Comparison of ENCODE assay signal across 13 cellular contexts in the genomic region with DNA sequence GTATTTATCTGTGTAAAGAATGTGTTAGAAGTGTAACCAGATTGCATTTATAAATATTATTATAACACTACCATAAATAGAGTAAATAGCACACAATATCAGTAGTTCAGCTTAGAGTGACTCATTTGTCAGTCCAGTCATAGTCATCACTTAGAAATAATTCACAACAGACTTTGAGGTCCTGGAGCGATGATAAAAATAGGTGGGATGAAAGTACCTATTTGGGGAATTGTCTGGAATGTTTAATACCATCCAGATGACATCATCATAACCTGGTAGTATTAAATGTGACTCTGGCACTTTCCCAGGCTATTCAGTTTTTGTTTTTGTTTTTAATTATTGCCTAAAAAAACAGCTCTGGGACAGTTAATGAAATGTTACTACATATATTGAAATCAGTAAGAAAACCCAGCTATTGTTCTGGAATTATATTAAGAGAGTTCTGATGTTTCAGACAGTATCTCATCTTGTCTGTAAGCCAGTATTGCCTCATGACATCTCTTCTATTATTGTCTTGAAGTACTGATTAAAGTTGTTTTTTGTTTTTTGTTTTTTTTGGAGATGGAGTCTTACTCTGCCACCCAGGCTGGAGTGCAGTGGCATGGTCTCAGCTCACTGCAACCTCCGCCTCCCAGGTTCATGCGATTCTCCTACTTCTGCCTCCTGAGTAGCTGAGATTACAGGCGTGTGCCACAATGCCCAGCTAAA.
DNase-seq lines count a peak whose midpoint lies in the region; ATAC-seq, FAIRE-seq and TF ChIP-seq lines count a peak whose summit lies in the region.
"Had no signal": no experiment of that assay in that cellular context is flagged by ENCODE, and none has a peak within 500 bp of the region (broad histone marks: within the 10 kb centered on the region; RNA-seq: fewer than 3 reads in every experiment).

No MANE protein-coding gene starts in this region.

- H3K27me3 ChIP-seq in heart left ventricle (no peaks in the 10 kb centered on the region), astrocyte (ENCODE audit: insufficient read depth, low read length) (no peaks in the 10 kb centered on the region), left ventricle myocardium inferior (ENCODE audit: low read depth) (no peaks in the 10 kb centered on the region), suprapubic skin (no peaks in the 10 kb centered on the region)

- H3K36me3 Mint-ChIP-seq in astrocyte (ENCODE audit: low read depth, unreplicated experiment): peaks cover 8% of the 10 kb centered on the region
- H3K36me3 Mint-ChIP-seq: WTC11 had no signal

- H3K36me3 ChIP-seq in heart left ventricle: peaks cover 0 to 31% (median 15%) of the 10 kb centered on the region in 9 donors
- H3K36me3 ChIP-seq in astrocyte (ENCODE audit: insufficient read depth, low read length): peaks cover 6% of the 10 kb centered on the region
- peaks cover 21% of the 10 kb centered on the region for H3K36me3 ChIP-seq in left ventricle myocardium inferior
- H3K36me3 ChIP-seq in suprapubic skin: peaks cover 15% of the 10 kb centered on the region

- no peaks in the 10 kb centered on the region for H3K27me3 Mint-ChIP-seq in astrocyte (ENCODE audit: low read depth, unreplicated experiment)
- H3K27me3 Mint-ChIP-seq: activated naive CD8-positive, alpha-beta T cell treated with anti-CD3 and anti-CD28 coated beads for 36 hours had no signal

- H3K4me1 Mint-ChIP-seq in astrocyte (ENCODE audit: low read depth, unreplicated experiment): peaks cover 24% of the 10 kb centered on the region
- H3K4me1 Mint-ChIP-seq: WTC11 had no signal

- TF ChIP-seq EP300 in suprapubic skin (IDR thresholded peaks at IDR 0.05): no peak

- no peaks in the 10 kb centered on the region for H4K20me1 ChIP-seq in astrocyte (ENCODE audit: insufficient read depth, low read length)

- H3K27ac Mint-ChIP-seq in astrocyte (ENCODE audit: unreplicated experiment): peak overlapping the region; percentile 53
- H3K27ac Mint-ChIP-seq: activated naive CD8-positive, alpha-beta T cell treated with anti-CD3 and anti-CD28 coated beads for 36 hours; WTC11 had no signal

- no peak overlapping the region for H2AFZ ChIP-seq in astrocyte (ENCODE audit: low read depth, low read length)

- H3K9me3 Mint-ChIP-seq in astrocyte (ENCODE audit: unreplicated experiment): no peaks in the 10 kb centered on the region
- H3K9me3 Mint-ChIP-seq: activated naive CD8-positive, alpha-beta T cell treated with anti-CD3 and anti-CD28 coated beads for 36 hours had no signal

- intact Hi-C loops in heart left ventricle (cut with DNase I) (loop anchor here in 2 of 10 donors (5.0 to 10.0 kb wide), 2 partner anchors 35 to 52 kb away; no protein-coding TSS in a partner anchor), Right ventricle myocardium inferior (cut with DNase I) (loop anchor here (5.0 kb wide), 1 partner anchor 35 kb away; no protein-coding TSS in a partner anchor), left ventricle myocardium inferior (cut with micrococcal nuclease) (no loop called here)

- peak overlapping the region; percentile 43 for H3K4me2 ChIP-seq in astrocyte (ENCODE audit: low read length)

- H3K4me3 ChIP-seq in heart left ventricle (no peak overlapping the region), astrocyte (ENCODE audit: insufficient read depth, low read depth, low read length) (no peak overlapping the region), left ventricle myocardium inferior (no peak overlapping the region), suprapubic skin (no peak overlapping the region)
- H3K4me3 ChIP-seq: lower lobe of right lung had no signal

- DNase-seq in heart left ventricle: no peak
- no peak for DNase-seq in Right ventricle myocardium inferior (ENCODE audit: missing footprints)
- DNase-seq in astrocyte (ENCODE audit: low read depth): peak; percentile 47
- no peak for DNase-seq in left ventricle myocardium inferior
- no peak for DNase-seq in suprapubic skin (ENCODE audit: low spot score in 2 of 2)
- DNase-seq in central memory CD4-positive, alpha-beta T cell: no peak
- no peak for DNase-seq in C1 segment of cervical spinal cord (lab: John Stamatoyannopoulos, UW)
- DNase-seq in SHP77 treated with DMSO at 0.1 percent for 48 hours (lab: John Stamatoyannopoulos, UW): no peak
- DNase-seq: activated naive CD8-positive, alpha-beta T cell treated with anti-CD3 and anti-CD28 coated beads for 36 hours; lower lobe of right lung; NCI-H146 had no signal

- TF ChIP-seq CTCF in heart left ventricle (IDR thresholded peaks at IDR 0.05): no peak
- TF ChIP-seq CTCF in astrocyte (IDR thresholded peaks at IDR 0.05; ENCODE audit: insufficient read depth, low read depth, low read length): no peak
- TF ChIP-seq CTCF in left ventricle myocardium inferior (IDR thresholded peaks at IDR 0.05; ENCODE audit: borderline replicate concordance): no peak
- no peak for TF ChIP-seq CTCF in suprapubic skin (IDR thresholded peaks at IDR 0.05)

- 70 to 80% (median 77%) methylated on average over 4 of the region's 4 CpGs for WGBS in heart left ventricle, 4 donors
- 80% methylated on average over 4 of the region's 4 CpGs for WGBS in suprapubic skin

- no peak overlapping the region for H3K4me3 Mint-ChIP-seq in astrocyte (ENCODE audit: unreplicated experiment)
- H3K4me3 Mint-ChIP-seq: activated naive CD8-positive, alpha-beta T cell treated with anti-CD3 and anti-CD28 coated beads for 36 hours; WTC11 had no signal

- TF ChIP-seq POLR2A in heart left ventricle (IDR thresholded peaks at IDR 0.05) (no peak), suprapubic skin (IDR thresholded peaks at IDR 0.05) (no peak)

- peak; percentile 47 to 83 (median 72) for ATAC-seq in heart left ventricle
- ATAC-seq in Right ventricle myocardium inferior: no peak
- ATAC-seq: WTC11 had no signal

- peak overlapping the region in 9 of 12 donors; percentile 6 to 60 (median 46) for H3K27ac ChIP-seq in heart left ventricle
- H3K27ac ChIP-seq in astrocyte (ENCODE audit: low read depth, low read length): peak overlapping the region; percentile 67
- peak overlapping the region; percentile 32 for H3K27ac ChIP-seq in left ventricle myocardium inferior (replicated peaks)
- H3K27ac ChIP-seq in suprapubic skin: peak overlapping the region; percentile 31
- H3K27ac ChIP-seq: lower lobe of right lung had no signal

- H3K9me3 ChIP-seq in heart left ventricle: no peaks in the 10 kb centered on the region
- no peaks in the 10 kb centered on the region for H3K9me3 ChIP-seq in astrocyte (ENCODE audit: insufficient read depth, low read depth, low read length)
- H3K9me3 ChIP-seq in left ventricle myocardium inferior (replicated peaks): no peaks in the 10 kb centered on the region
- no peaks in the 10 kb centered on the region for H3K9me3 ChIP-seq in suprapubic skin
- H3K9me3 ChIP-seq: lower lobe of right lung had no signal

- no peaks in the 10 kb centered on the region for H3K79me2 ChIP-seq in astrocyte (ENCODE audit: insufficient read depth, low read length)

- peak; percentile 80 for FAIRE-seq in astrocyte (lab: Jason Lieb, UNC)
- FAIRE-seq: A204.1 had no signal

- peak overlapping the region; percentile 2 for H3K9ac ChIP-seq in astrocyte (ENCODE audit: low read length)

- H3K4me1 ChIP-seq in heart left ventricle (peaks cover 0 to 24% (median 8%) of the 10 kb centered on the region in 12 donors), astrocyte (ENCODE audit: insufficient read depth, low read length) (peaks cover 15% of the 10 kb centered on the region), left ventricle myocardium inferior (peaks cover 24% of the 10 kb centered on the region), suprapubic skin (no peaks in the 10 kb centered on the region)
